Comparison of ENCODE assay signal across 1 cellular context in the genomic region with DNA sequence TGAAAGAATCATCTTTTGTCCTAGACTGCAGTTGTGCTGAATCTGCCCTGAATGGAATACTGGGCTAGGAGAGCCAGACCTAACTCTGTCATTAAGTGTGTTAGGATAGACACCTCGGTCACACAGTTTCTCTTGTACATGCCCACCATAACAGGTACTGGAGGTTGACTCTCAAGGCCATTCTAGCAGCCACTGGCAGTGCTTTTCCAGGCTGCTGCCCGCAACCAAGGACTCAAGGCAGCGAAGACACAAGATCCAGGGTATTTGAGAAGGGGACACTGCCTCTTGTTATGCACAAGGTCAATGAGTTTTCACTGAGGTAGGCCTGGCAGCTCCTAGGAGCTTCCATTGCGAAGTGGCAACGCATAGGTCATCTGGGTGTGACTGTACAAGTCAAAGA.
TF ChIP-seq lines count a peak whose summit lies in the region.

No MANE protein-coding gene starts in this region.

TF ChIP-seq in H1, 55 proteins besides CTCF, POLR2A, EP300 and RAD21:
- TF ChIP-seq SP1 (IDR thresholded peaks at IDR 0.05; ENCODE audit: low read depth, low read length), result no peak
- TF ChIP-seq CREB1 (IDR thresholded peaks at IDR 0.05), result no peak
- TF ChIP-seq CHD2 (IDR thresholded peaks at IDR 0.05; ENCODE audit: low read length), result no peak
- no peak for TF ChIP-seq BRCA1 (IDR thresholded peaks at IDR 0.05; ENCODE audit: low read depth, low read length)
- no peak for TF ChIP-seq USF2 (IDR thresholded peaks at IDR 0.05; ENCODE audit: low read length)
- TF ChIP-seq BACH1 (IDR thresholded peaks at IDR 0.05; ENCODE audit: low read length), result no peak
- TF ChIP-seq TBP (IDR thresholded peaks at IDR 0.05; ENCODE audit: low read depth, low read length), result no peak
- TF ChIP-seq ATF2 (IDR thresholded peaks at IDR 0.05; ENCODE audit: low read length), result no peak
- TF ChIP-seq SUZ12 (IDR thresholded peaks at IDR 0.05; ENCODE audit: low read length), result no peak
- no peak for TF ChIP-seq PHF8 (conservative IDR thresholded peaks at IDR 0.05; ENCODE audit: low read depth, low read length)
- no peak for TF ChIP-seq JUND (IDR thresholded peaks at IDR 0.05; ENCODE audit: low read length)
